ENCODE assay signal across 1 cellular context in genomic region chr1:11981378-11982009, GRCh38.
TF ChIP-seq lines count a peak whose summit lies in the region.

No MANE protein-coding gene starts in this region.

TF ChIP-seq in GM12878, 131 proteins besides CTCF, POLR2A, EP300 and RAD21:
- TF ChIP-seq NR2F1 (conservative IDR thresholded peaks at IDR 0.05) (no peak), MLLT1 (IDR thresholded peaks at IDR 0.05) (no peak), ZNF622 (IDR thresholded peaks at IDR 0.05) (no peak), USF1 (IDR thresholded peaks at IDR 0.05; ENCODE audit: borderline replicate concordance, extremely low read length, insufficient read depth, low read depth, low read length) (no peak), JUNB (IDR thresholded peaks at IDR 0.05) (no peak), TARDBP (IDR thresholded peaks at IDR 0.05; ENCODE audit: borderline replicate concordance) (no peak), MTA3 (IDR thresholded peaks at IDR 0.05; ENCODE audit: borderline replicate concordance, low read length) (no peak), SIN3A (IDR thresholded peaks at IDR 0.05; ENCODE audit: low read depth, low read length) (no peak)
TF ChIP-seq in GM12878: peak in this region for 0.
